In genomic region chr10:70740441-70741288, GRCh38 we compare ENCODE assay signal across 18 cellular contexts. TPM values are rescaled to one million over a fixed set of nuclear protein-coding genes. Genes with fewer than 3 reads are reported as not detected.
A peak's percentile ranks its signal among the peaks of the same experiment; 100 is the strongest.
DNase-seq lines count a peak whose midpoint lies in the region; ATAC-seq and TF ChIP-seq lines count a peak whose summit lies in the region.
"Had no signal": no experiment of that assay in that cellular context is flagged by ENCODE, and none has a peak within 500 bp of the region (broad histone marks: within the 10 kb centered on the region; RNA-seq: fewer than 3 reads in every experiment).

No MANE protein-coding gene starts in this region.

- no peak overlapping the region for H3K9ac ChIP-seq in rectal smooth muscle tissue (ENCODE audit: low read length)

- H3K4me3 Mint-ChIP-seq in endothelial cell (ENCODE audit: unreplicated experiment), result no peak overlapping the region
- H3K4me3 Mint-ChIP-seq: CD14-positive monocyte, GM23338, HFFc6 had no signal

- peak; percentile 32 for ATAC-seq in Right ventricle myocardium inferior
- ATAC-seq in right cardiac atrium, result no peak
- ATAC-seq in GM18909 (IDR thresholded peaks at IDR 0.05; ENCODE audit: poor library complexity, unreplicated experiment), result no peak
- ATAC-seq: GM23338 had no signal

- no peak for DNase-seq in Right ventricle myocardium inferior (ENCODE audit: missing footprints)
- DNase-seq in right cardiac atrium, result no peak
- peak; percentile 51 for DNase-seq in MG63
- DNase-seq in endothelial cell (ENCODE audit: low spot score), result no peak
- no peak for DNase-seq in GM19240 (ENCODE audit: insufficient read length, low spot score)
- no peak for DNase-seq in NCI-H1417 treated with DMSO at 0.1 percent for 48 hours (lab: John Stamatoyannopoulos, UW)
- DNase-seq: Caco-2, HFFc6, NCI-H1105, NCI-H187 treated with DMSO at 0.1 percent for 48 hours, NCI-H510A treated with DMSO at 0.1 percent for 48 hours, Peyer's patch, SIG-M5 had no signal

- H3K9me3 ChIP-seq in right cardiac atrium (ENCODE audit: control insufficient read depth, low read length) (no peaks in the 10 kb centered on the region), MG63 (no peaks in the 10 kb centered on the region)
- H3K9me3 ChIP-seq: Peyer's patch had no signal

- no peaks in the 10 kb centered on the region for H3K9me3 Mint-ChIP-seq in endothelial cell (ENCODE audit: unreplicated experiment)
- H3K9me3 Mint-ChIP-seq: GM23338, HFFc6 had no signal

- intact Hi-C loops in Right ventricle myocardium inferior (cut with DNase I), result no loop called here
- intact Hi-C loops in right cardiac atrium (cut with DNase I), result no loop called here

- H3K4me3 ChIP-seq in right cardiac atrium (ENCODE audit: low read length) (no peak overlapping the region), MG63 (no peak overlapping the region), rectal smooth muscle tissue (ENCODE audit: low read length) (no peak overlapping the region)
- H3K4me3 ChIP-seq: GM23338, Peyer's patch had no signal

- TF ChIP-seq CTCF in endothelial cell (IDR thresholded peaks at IDR 0.05; ENCODE audit: unreplicated experiment), result no peak

- H3K4me1 ChIP-seq in right cardiac atrium (ENCODE audit: control insufficient read depth, insufficient read depth, low read length) (no peaks in the 10 kb centered on the region), rectal smooth muscle tissue (ENCODE audit: control insufficient read depth, insufficient read depth, low read length) (peaks cover 14% of the 10 kb centered on the region)

- 82% methylated on average over 12 of the region's 12 CpGs for WGBS in right cardiac atrium

- H3K27ac ChIP-seq in right cardiac atrium (ENCODE audit: low read length), result no peak overlapping the region
- H3K27ac ChIP-seq in rectal smooth muscle tissue (ENCODE audit: low read depth, low read length), result peak overlapping the region; percentile 26

- H3K36me3 Mint-ChIP-seq in endothelial cell (ENCODE audit: low read depth, unreplicated experiment), result no peaks in the 10 kb centered on the region
- H3K36me3 Mint-ChIP-seq: CD14-positive monocyte had no signal

- peaks cover 35% of the 10 kb centered on the region for H3K4me1 Mint-ChIP-seq in endothelial cell (ENCODE audit: unreplicated experiment)

- H3K27me3 ChIP-seq in right cardiac atrium (ENCODE audit: control insufficient read depth, insufficient read depth), result no peaks in the 10 kb centered on the region
- no peaks in the 10 kb centered on the region for H3K27me3 ChIP-seq in MG63
- H3K27me3 ChIP-seq in rectal smooth muscle tissue (ENCODE audit: control insufficient read depth, insufficient read depth, low read length), result no peaks in the 10 kb centered on the region
- H3K27me3 ChIP-seq: Peyer's patch had no signal

- H3K27me3 Mint-ChIP-seq in endothelial cell (ENCODE audit: unreplicated experiment), result peaks cover 6% of the 10 kb centered on the region

- peak overlapping the region; percentile 48 for H3K27ac Mint-ChIP-seq in endothelial cell (ENCODE audit: unreplicated experiment)
- H3K27ac Mint-ChIP-seq: CD14-positive monocyte, GM23338, HFFc6 had no signal

- H3K36me3 ChIP-seq in MG63 (no peaks in the 10 kb centered on the region; the same call in 1 of the 2 replicates), rectal smooth muscle tissue (ENCODE audit: control insufficient read depth, insufficient read depth, low read length) (no peaks in the 10 kb centered on the region)
- H3K36me3 ChIP-seq: Peyer's patch had no signal

RNA-seq across cellular contexts. Expression of gene TBATA, which starts 44.5 kb away (rescaled TPM):
- total RNA-seq in Right ventricle myocardium inferior (not detected), right cardiac atrium (not detected), endothelial cell (ENCODE audit: unreplicated experiment) (not detected)
- 0.16 TPM for polyA plus RNA-seq in right cardiac atrium
- total RNA-seq in MG63 (2014; rRNA removed; shearing (Covaris generic); ENCODE audit: low replicate concordance), result not detected in 2 replicates
- total RNA-seq: A673, Caco-2, GM23338, HFFc6, Peyer's patch had no signal
- polyA plus RNA-seq: CD14-positive monocyte, GM23338 had no signal
